ENCODE assay signal across 11 cellular contexts in genomic region chr10:48804740-48805182, GRCh38.
DNase-seq lines count a peak whose midpoint lies in the region; ATAC-seq, FAIRE-seq and TF ChIP-seq lines count a peak whose summit lies in the region.
"Had no signal": no experiment of that assay in that cellular context is flagged by ENCODE, and none has a peak within 500 bp of the region (broad histone marks: within the 10 kb centered on the region; RNA-seq: fewer than 3 reads in every experiment).

No MANE protein-coding gene starts in this region.

- POLR2A ChIA-PET in GM12878 (lab: Charles Lee): interaction anchor here (0.6 to 1.2 kb wide), 5 partner anchors 35 to 132 kb away, joined by 3 read pairs; no protein-coding TSS in a partner anchor

- H4K20me1 ChIP-seq in Loucy (ENCODE audit: insufficient read depth, low read length, poor library complexity, severe bottlenecking) (no peaks in the 10 kb centered on the region), GM12878 (ENCODE audit: control insufficient read depth, insufficient read depth) (peaks cover 14% of the 10 kb centered on the region)

- H3K36me3 Mint-ChIP-seq in activated naive CD4-positive, alpha-beta T cell treated with anti-CD3 and anti-CD28 coated beads, Interleukin-2, amount 50 U/mL, for 24 hours: no peaks in the 10 kb centered on the region

- no peak for TF ChIP-seq RAD21 in GM12878 (IDR thresholded peaks at IDR 0.05; ENCODE audit: insufficient read depth, low read depth, low read length)

- H3F3A ChIP-seq in Loucy (ENCODE audit: low read depth): peaks cover 4% of the 10 kb centered on the region; the same call in 1 of the 2 replicates

- TF ChIP-seq EP300 in GM12878 (IDR thresholded peaks at IDR 0.05; ENCODE audit: borderline replicate concordance in 1 of 2, control insufficient read depth in 1 of 2, low read depth in 2 of 2, low read length in 2 of 2): peak in 1 of 2 experiments; percentile 66; a peak in 2 of 4 replicates

- ATAC-seq in GM12878 (peak; percentile 53), HG02870 (IDR thresholded peaks at IDR 0.05; ENCODE audit: unreplicated experiment) (no peak)

- DNase-seq in activated naive CD4-positive, alpha-beta T cell treated with anti-CD3 and anti-CD28 coated beads, Interleukin-2, amount 50 U/mL, for 16 hours: no peak
- DNase-seq in GM12878 (ENCODE audit: low read depth, low spot score): peak; percentile 67
- peak; percentile 35 for DNase-seq in testis
- no peak for DNase-seq in HAP-1 (ENCODE audit: low spot score in 2 of 2)
- no peak for DNase-seq in stimulated activated naive CD4-positive, alpha-beta T cell treated with Interleukin-2 at 50 U/mL for 16 hours (lab: John Stamatoyannopoulos, UW)
- DNase-seq: CD8-positive, alpha-beta memory T cell had no signal

- H3K4me3 Mint-ChIP-seq in activated naive CD4-positive, alpha-beta T cell treated with anti-CD3 and anti-CD28 coated beads, Interleukin-2, amount 50 U/mL, for 24 hours: peak overlapping the region; percentile 27
- H3K4me3 Mint-ChIP-seq: CD8-positive, alpha-beta memory T cell; neural crest cell had no signal

- TF ChIP-seq CTCF in Loucy (conservative IDR thresholded peaks at IDR 0.05; ENCODE audit: low read length) (no peak), GM12878 (IDR thresholded peaks at IDR 0.05 in 2 of 3, conservative IDR thresholded peaks at IDR 0.05 in 1 of 3; ENCODE audit: control insufficient read depth in 2 of 3, extremely low read depth in 1 of 3, insufficient read depth in 1 of 3, low read depth in 3 of 3, low read length in 3 of 3) (no peak), testis (IDR thresholded peaks at IDR 0.05) (no peak)

- SMC1A ChIA-PET in GM12878 (lab: Charles Lee; ENCODE audit: uncharacterized antibody, unreplicated experiment): interaction anchor here (0.9 to 6.0 kb wide), 10 partner anchors 11 to 190 kb away, joined by 4 to 54 read pairs (median 6); no protein-coding TSS in a partner anchor

- no peak for TF ChIP-seq POLR2A in GM12878 (IDR thresholded peaks at IDR 0.05; ENCODE audit: low read depth, low read length)
- no peak for TF ChIP-seq POLR2A in testis (IDR thresholded peaks at IDR 0.05)

- H3K9me3 ChIP-seq in Loucy (ENCODE audit: insufficient read depth, low read depth, low read length) (no peaks in the 10 kb centered on the region), GM12878 (replicated peaks; ENCODE audit: control insufficient read depth, insufficient read depth, low read length) (no peaks in the 10 kb centered on the region; the same call in 2 of the 3 replicates), testis (no peaks in the 10 kb centered on the region), HAP-1 (no peaks in the 10 kb centered on the region)

- H3K4me1 ChIP-seq in Loucy (ENCODE audit: insufficient read depth, low read length, poor library complexity, severe bottlenecking) (peaks cover 51% of the 10 kb centered on the region), GM12878 (ENCODE audit: control insufficient read depth, insufficient read depth, low read length) (peaks cover 41% of the 10 kb centered on the region), testis (no peaks in the 10 kb centered on the region), HAP-1 (no peaks in the 10 kb centered on the region)

- BruUV-seq in GM12878 (replicated peaks; lab: Mats Ljungman, UMichigan): no TSS peak

- FAIRE-seq in GM12878 (lab: Jason Lieb, UNC): no peak
- FAIRE-seq: colon had no signal

- H2AFZ ChIP-seq in Loucy (ENCODE audit: low read length) (peak overlapping the region; percentile 86), GM12878 (ENCODE audit: control insufficient read depth, low read depth, low read length) (no peak overlapping the region)

- no peaks in the 10 kb centered on the region for H3K9me3 Mint-ChIP-seq in activated naive CD4-positive, alpha-beta T cell treated with anti-CD3 and anti-CD28 coated beads, Interleukin-2, amount 50 U/mL, for 24 hours
- H3K9me3 Mint-ChIP-seq: neural crest cell had no signal

- in situ Hi-C loops in GM12878 (cut with MboI): loop anchor here (5.0 kb wide), 1 partner anchor 147 kb away; no protein-coding TSS in a partner anchor
- in situ Hi-C loops in HAP-1 (cut with MboI; ENCODE audit: low sequenced_read_pairs): no loop called here

- no peak overlapping the region for H3K27ac ChIP-seq in GM12878 (ENCODE audit: control insufficient read depth, insufficient read depth)
- H3K27ac ChIP-seq in testis: no peak overlapping the region

- RAD21 ChIA-PET in GM12878 (lab: Charles Lee; ENCODE audit: unreplicated experiment): interaction anchor here (0.9 to 3.6 kb wide), 10 partner anchors 40 to 148 kb away, joined by 3 to 26 read pairs (median 4); partner anchors contain the start of gene WDFY4

- H3K4me1 Mint-ChIP-seq in activated naive CD4-positive, alpha-beta T cell treated with anti-CD3 and anti-CD28 coated beads, Interleukin-2, amount 50 U/mL, for 24 hours: peaks cover 78% of the 10 kb centered on the region

- H3K27ac Mint-ChIP-seq in activated naive CD4-positive, alpha-beta T cell treated with anti-CD3 and anti-CD28 coated beads, Interleukin-2, amount 50 U/mL, for 24 hours: peak overlapping the region; percentile 61
- H3K27ac Mint-ChIP-seq: CD8-positive, alpha-beta memory T cell had no signal

- CTCF ChIA-PET in GM12878 (lab: Yijun Ruan, JAX): interaction anchor here (0.6 to 6.1 kb wide), 10 partner anchors 10 to 197 kb away, joined by 3 to 86 read pairs (median 4); no protein-coding TSS in a partner anchor

- no peaks in the 10 kb centered on the region for H3K36me3 ChIP-seq in Loucy (ENCODE audit: insufficient read depth, low read length)
- H3K36me3 ChIP-seq in GM12878 (ENCODE audit: control insufficient read depth in 2 of 2, insufficient read depth in 2 of 2, low read length in 1 of 2): peaks cover 31 to 36% of the 10 kb centered on the region in 2 experiments
- H3K36me3 ChIP-seq in testis (ENCODE audit: low read depth, missing control alignments): no peaks in the 10 kb centered on the region
- H3K36me3 ChIP-seq in HAP-1 (replicated peaks): no peaks in the 10 kb centered on the region

- WGBS in GM12878 (ENCODE audit: insufficient coverage, insufficient replicate concordance, low lambda C conversion rate, missing lambda C conversion rate): 36% methylated on average over 7 of the region's 7 CpGs
- 45 to 68% methylated on average over 7 of the region's 7 CpGs for WGBS in testis, 2 donors

- H3K27me3 ChIP-seq in Loucy (ENCODE audit: insufficient read depth, low read length, poor library complexity, severe bottlenecking) (peaks cover 7% of the 10 kb centered on the region), GM12878 (replicated peaks in 1 of 2; ENCODE audit: control insufficient read depth in 2 of 2, insufficient read depth in 2 of 2, low read length in 1 of 2) (no peaks in the 10 kb centered on the region), testis (no peaks in the 10 kb centered on the region), HAP-1 (ENCODE audit: low read depth) (no peaks in the 10 kb centered on the region)

- no peaks in the 10 kb centered on the region for H3K9me2 ChIP-seq in Loucy (replicated peaks; ENCODE audit: low read depth, low read length)

- H3K27me3 Mint-ChIP-seq in activated naive CD4-positive, alpha-beta T cell treated with anti-CD3 and anti-CD28 coated beads, Interleukin-2, amount 50 U/mL, for 24 hours: no peaks in the 10 kb centered on the region

- H3K9ac ChIP-seq in Loucy (ENCODE audit: low read depth, low read length, poor library complexity, severe bottlenecking): peak overlapping the region; percentile 50
- H3K9ac ChIP-seq in GM12878 (ENCODE audit: control insufficient read depth, insufficient read depth, low read length): no peak overlapping the region

- peak overlapping the region; percentile 59 for H3K4me2 ChIP-seq in Loucy (ENCODE audit: low read depth, low read length, poor library complexity, severe bottlenecking)
- no peak overlapping the region for H3K4me2 ChIP-seq in GM12878 (ENCODE audit: control insufficient read depth, insufficient read depth)

- H3K79me2 ChIP-seq in Loucy (ENCODE audit: insufficient read depth, low read length): no peaks in the 10 kb centered on the region
- H3K79me2 ChIP-seq in GM12878 (ENCODE audit: control insufficient read depth, insufficient read depth, low read length): peaks cover 5% of the 10 kb centered on the region; the same call in 1 of the 2 replicates

- intact Hi-C loops in GM12878 (cut with micrococcal nuclease; ENCODE audit: unreplicated experiment): loop anchor here (2.0 to 5.0 kb wide), 2 partner anchors 40 to 132 kb away; no protein-coding TSS in a partner anchor
- intact Hi-C loops in testis (cut with DNase I; ENCODE audit: low total_unique reads): no loop called here

- H3K4me3 ChIP-seq in Loucy (ENCODE audit: low read length, poor library complexity, severe bottlenecking): peak overlapping the region; percentile 40
- H3K4me3 ChIP-seq in GM12878: no peak overlapping the region
- H3K4me3 ChIP-seq in testis: no peak overlapping the region
- H3K4me3 ChIP-seq in HAP-1: no peak overlapping the region

TF ChIP-seq in GM12878, 131 proteins besides CTCF, POLR2A, EP300 and RAD21 (continues in another document):
- TF ChIP-seq ZNF687 (IDR thresholded peaks at IDR 0.05) (peak; percentile 86), EED (IDR thresholded peaks at IDR 0.05; ENCODE audit: low read depth) (no peak), DPF2 (IDR thresholded peaks at IDR 0.05) (0 out of 2 replicates have a peak, but pooled peaks have one; percentile 35)

Comparison
In these comparisons a context has a peak if more than half of its experiments do, and no peak if none do; other contexts are left out.
1. DNase-seq: peak in GM12878 (single experiment) and testis (single experiment); none in activated naive CD4-positive, alpha-beta T cell treated with anti-CD3 and anti-CD28 coated beads, Interleukin-2, amount 50 U/mL, for 16 hours (single experiment), HAP-1 (0 of 2) and stimulated activated naive CD4-positive, alpha-beta T cell treated with Interleukin-2 at 50 U/mL for 16 hours (single experiment).